Comparison of ENCODE assay signal across 24 cellular contexts in the genomic region with DNA sequence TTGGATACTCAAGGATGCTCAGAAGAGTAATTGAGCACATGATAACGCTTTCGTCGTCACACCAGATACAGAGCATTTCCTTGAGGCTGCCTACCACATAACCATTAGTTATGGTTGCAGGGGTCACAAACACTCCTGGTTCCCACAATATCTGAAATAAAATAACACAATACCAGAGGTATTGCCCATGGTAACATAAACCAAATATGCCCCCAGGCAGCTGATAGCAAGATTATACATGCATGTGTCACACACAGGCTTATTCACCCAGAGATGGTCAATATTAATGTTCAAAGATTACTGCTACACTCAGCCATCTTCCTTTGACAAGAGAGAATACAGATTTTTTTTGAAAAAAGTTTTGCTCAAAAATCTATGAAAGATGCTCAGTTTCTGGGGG.
"Had no signal": no experiment of that assay in that cellular context is flagged by ENCODE, and none has a peak within 500 bp of the region (broad histone marks: within the 10 kb centered on the region; RNA-seq: fewer than 3 reads in every experiment).

No MANE protein-coding gene starts in this region.

- H3K27ac Mint-ChIP-seq: brain had no signal

- ATAC-seq: activated CD8-positive, alpha-beta memory T cell treated with anti-CD3 and anti-CD28 coated beads, Interleukin-2, amount 10 ng/mL, durations not matched to agents 7 days and 5 days; heart right ventricle; left ventricle myocardium superior; mucosa of descending colon; naive thymus-derived CD8-positive, alpha-beta T cell; right lobe of liver had no signal

- H3K79me2 ChIP-seq: parathyroid adenoma had no signal

- H3K27me3 Mint-ChIP-seq: activated CD4-positive, alpha-beta memory T cell treated with anti-CD3 and anti-CD28 coated beads, Interleukin-2, amount 10 ng/mL, durations not matched to agents 7 days and 5 days; activated CD8-positive, alpha-beta memory T cell treated with anti-CD3 and anti-CD28 coated beads, Interleukin-2, amount 10 ng/mL, durations not matched to agents 7 days and 5 days; naive thymus-derived CD8-positive, alpha-beta T cell had no signal

- H3K9me3 ChIP-seq: esophagus muscularis mucosa, mucosa of descending colon, neutrophil, right lobe of liver, thoracic aorta, upper lobe of left lung had no signal

- H3K27me3 ChIP-seq: esophagus muscularis mucosa, heart right ventricle, neutrophil, right lobe of liver, upper lobe of left lung had no signal

- H3K4me1 ChIP-seq: esophagus muscularis mucosa, parathyroid adenoma had no signal

- H3K4me3 ChIP-seq: esophagus muscularis mucosa, heart right ventricle, mucosa of descending colon, right lobe of liver, thoracic aorta, upper lobe of left lung had no signal

- H3K4me3 Mint-ChIP-seq: activated CD4-positive, alpha-beta memory T cell treated with anti-CD3 and anti-CD28 coated beads, Interleukin-2, amount 10 ng/mL, durations not matched to agents 7 days and 5 days; activated CD8-positive, alpha-beta memory T cell treated with anti-CD3 and anti-CD28 coated beads, Interleukin-2, amount 10 ng/mL, durations not matched to agents 7 days and 5 days; brain had no signal

- H3K36me3 ChIP-seq: esophagus muscularis mucosa, heart right ventricle, neutrophil, right lobe of liver, thoracic aorta, upper lobe of left lung, WERI-Rb-1 had no signal

- H3K27ac ChIP-seq: esophagus muscularis mucosa, neutrophil, parathyroid adenoma, right lobe of liver, WERI-Rb-1 had no signal

- H3K9ac ChIP-seq: parathyroid adenoma had no signal

- H2AFZ ChIP-seq: parathyroid adenoma had no signal

- H3K4me1 Mint-ChIP-seq: brain had no signal

- DNase-seq: activated CD4-positive, alpha-beta memory T cell treated with anti-CD3 and anti-CD28 coated beads, Interleukin-2, amount 10 ng/mL, durations not matched to agents 7 days and 5 days; activated CD4-positive, alpha-beta T cell treated with anti-CD3 and anti-CD28 coated beads for 1 hour; activated CD8-positive, alpha-beta memory T cell treated with anti-CD3 and anti-CD28 coated beads, Interleukin-2, amount 10 ng/mL, durations not matched to agents 7 days and 5 days; activated naive CD4-positive, alpha-beta T cell; anterior cingulate cortex; cerebellar nuclear complex; cortex of kidney; heart right ventricle; left ventricle myocardium superior; mesenchymal stem cell; mucosa of descending colon; naive thymus-derived CD8-positive, alpha-beta T cell; right lobe of liver; small intestine; stimulated activated CD4-positive, alpha-beta T cell treated with anti-CD3 and anti-CD28 coated beads, Interleukin-15, amount 100 ng/mL, for 24 hours; stimulated activated CD4-positive, alpha-beta T cell treated with anti-CD3 and anti-CD28 coated beads, Interleukin-2, amount 100 ng/mL, for 48 hours; T-helper 2 cell; upper lobe of left lung; WERI-Rb-1 had no signal
